24 cellular contexts compared by ENCODE assay signal in the genomic region with DNA sequence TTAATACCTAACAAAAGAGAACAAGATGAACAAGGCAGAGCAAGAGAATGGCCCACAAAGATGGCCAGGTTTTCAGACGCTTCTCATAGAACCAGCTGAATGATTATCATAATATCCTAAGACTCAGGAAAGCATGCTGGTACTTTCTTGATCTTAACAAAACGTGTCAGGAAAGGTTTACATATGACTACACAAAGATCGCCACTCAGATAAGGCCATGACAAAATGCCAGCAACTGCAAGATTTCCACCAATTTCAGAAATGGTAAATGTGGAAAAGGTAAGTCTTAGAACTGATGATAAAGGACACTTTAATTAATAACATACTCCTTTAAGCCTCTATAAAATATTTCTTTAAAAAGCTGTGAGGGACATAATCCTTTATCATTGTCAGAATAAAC.
DNase-seq lines count a peak whose midpoint lies in the region; ATAC-seq, FAIRE-seq and TF ChIP-seq lines count a peak whose summit lies in the region.
"Had no signal": no experiment of that assay in that cellular context is flagged by ENCODE, and none has a peak within 500 bp of the region (broad histone marks: within the 10 kb centered on the region; RNA-seq: fewer than 3 reads in every experiment).

No MANE protein-coding gene starts in this region.

- H3K4me2 ChIP-seq in K562 (ENCODE audit: insufficient read depth, low read length), result no peak overlapping the region

- no peaks in the 10 kb centered on the region for H3K36me3 Mint-ChIP-seq in natural killer cell
- no peaks in the 10 kb centered on the region for H3K36me3 Mint-ChIP-seq in natural killer cell treated with Interleukin-12 subunit alpha and Interleukin-12 subunit beta and Interleukin-15 and Interleukin-18, amount 100 ng/mL, for 72 hours
- H3K36me3 Mint-ChIP-seq in stimulated activated effector memory CD8-positive, alpha-beta T cell treated with anti-CD3 and anti-CD28 coated beads, Interleukin-12 subunit alpha, Interleukin-12 subunit beta, amount 100 ng/mL, for 72 hours, result no peaks in the 10 kb centered on the region
- H3K36me3 Mint-ChIP-seq in naive thymus-derived CD8-positive, alpha-beta T cell, result peaks cover 0 to 20% (median 4%) of the 10 kb centered on the region in 3 donors

- H3K27me3 Mint-ChIP-seq in natural killer cell (ENCODE audit: low read depth in 2 of 2), result no peaks in the 10 kb centered on the region
- H3K27me3 Mint-ChIP-seq in natural killer cell treated with Interleukin-12 subunit alpha and Interleukin-12 subunit beta and Interleukin-15 and Interleukin-18, amount 100 ng/mL, for 72 hours, result no peaks in the 10 kb centered on the region
- H3K27me3 Mint-ChIP-seq in naive thymus-derived CD8-positive, alpha-beta T cell, result no peaks in the 10 kb centered on the region
- H3K27me3 Mint-ChIP-seq: CD8-positive, alpha-beta memory T cell had no signal

- no peak overlapping the region for H3K27ac ChIP-seq in K562 (ENCODE audit: extremely low read depth, low read depth, low read length)
- H3K27ac ChIP-seq: cardiac muscle cell, gastrocnemius medialis, neutrophil, thoracic aorta had no signal

- H3K4me1 Mint-ChIP-seq in natural killer cell, result peaks cover 0 to 18% of the 10 kb centered on the region in 2 donors
- H3K4me1 Mint-ChIP-seq in natural killer cell treated with Interleukin-12 subunit alpha and Interleukin-12 subunit beta and Interleukin-15 and Interleukin-18, amount 100 ng/mL, for 72 hours (ENCODE audit: low read depth in 2 of 2), result peaks cover 5 to 6% of the 10 kb centered on the region in 2 donors
- peaks cover 18% of the 10 kb centered on the region for H3K4me1 Mint-ChIP-seq in stimulated activated effector memory CD8-positive, alpha-beta T cell treated with anti-CD3 and anti-CD28 coated beads, Interleukin-12 subunit alpha, Interleukin-12 subunit beta, amount 100 ng/mL, for 72 hours
- H3K4me1 Mint-ChIP-seq in naive thymus-derived CD8-positive, alpha-beta T cell, result peaks cover 0 to 12% (median 4%) of the 10 kb centered on the region in 4 donors

- H3K9me3 ChIP-seq in K562 (replicated peaks; ENCODE audit: control insufficient read depth, insufficient read depth, low read depth, low read length), result no peaks in the 10 kb centered on the region; the same call in 1 of the 2 replicates
- H3K9me3 ChIP-seq: gastrocnemius medialis, neutrophil, thoracic aorta had no signal

- no peak for FAIRE-seq in K562 (lab: Jason Lieb, UNC)

- no peak for TF ChIP-seq EP300 in K562 (IDR thresholded peaks at IDR 0.05; ENCODE audit: low read length)

- no TSS peak for BruUV-seq in K562 (replicated peaks; lab: Mats Ljungman, UMichigan)

- no peak overlapping the region for H2AFZ ChIP-seq in K562 (ENCODE audit: low read depth, low read length)

- H3K9ac ChIP-seq in K562 (ENCODE audit: insufficient read depth in 1 of 2, low read depth in 2 of 2, low read length in 2 of 2), result no peak overlapping the region

- CTCF ChIA-PET in K562 (lab: Yijun Ruan, JAX; ENCODE audit: low intra/inter-chr PET ratio), result no interaction called here

- no peaks in the 10 kb centered on the region for H3K9me1 ChIP-seq in K562 (ENCODE audit: control insufficient read depth, insufficient read depth, low read length)

- TF ChIP-seq CTCF in natural killer cell (IDR thresholded peaks at IDR 0.05) (no peak), K562 (IDR thresholded peaks at IDR 0.05 in 2 of 3, conservative IDR thresholded peaks at IDR 0.05 in 1 of 3; ENCODE audit: insufficient read depth in 2 of 3, low read depth in 1 of 3, low read length in 3 of 3) (no peak)

- H3K79me2 ChIP-seq in K562 (ENCODE audit: control insufficient read depth, insufficient read depth, low read length), result peaks cover 44% of the 10 kb centered on the region

- no peak overlapping the region for H3K4me3 ChIP-seq in K562
- H3K4me3 ChIP-seq: cardiac muscle cell, gastrocnemius medialis, thoracic aorta had no signal

- no peak for TF ChIP-seq RAD21 in K562 (CRISPR knock-in tag; conservative IDR thresholded peaks at IDR 0.05 in 1 of 2, IDR thresholded peaks at IDR 0.05 in 1 of 2)

- H3K36me3 ChIP-seq in K562 (ENCODE audit: control insufficient read depth, insufficient read depth, low read length), result peaks cover 13% of the 10 kb centered on the region
- H3K36me3 ChIP-seq: cardiac muscle cell, gastrocnemius medialis, neutrophil, thoracic aorta had no signal

- POLR2A ChIA-PET in K562 (lab: Yijun Ruan, JAX), result interaction anchor here (0.6 kb wide), 1 partner anchor 10 kb away, joined by 4 read pairs; no protein-coding TSS in a partner anchor
- POLR2A ChIA-PET in naive thymus-derived CD8-positive, alpha-beta T cell (lab: Charles Lee), result no interaction called here

- no peaks in the 10 kb centered on the region for H3K27me3 ChIP-seq in K562 (ENCODE audit: control insufficient read depth in 2 of 2, insufficient read depth in 2 of 2, low read length in 2 of 2)
- H3K27me3 ChIP-seq: cardiac muscle cell, gastrocnemius medialis, neutrophil had no signal

- intact Hi-C loops in natural killer cell (cut with micrococcal nuclease) (loop anchor here (5.0 kb wide), 1 partner anchor 352 kb away; no protein-coding TSS in a partner anchor), K562 (cut with micrococcal nuclease) (loop anchor here (5.0 to 10.0 kb wide), 4 partner anchors 155 to 665 kb away; no protein-coding TSS in a partner anchor)

- in situ Hi-C loops in K562 (cut with MboI), result loop anchor here (10.0 kb wide), 2 partner anchors 215 to 655 kb away; no protein-coding TSS in a partner anchor

- H3K9me3 Mint-ChIP-seq in natural killer cell, result no peaks in the 10 kb centered on the region
- H3K9me3 Mint-ChIP-seq in natural killer cell treated with Interleukin-12 subunit alpha and Interleukin-12 subunit beta and Interleukin-15 and Interleukin-18, amount 100 ng/mL, for 72 hours, result no peaks in the 10 kb centered on the region
- H3K9me3 Mint-ChIP-seq in stimulated activated effector memory CD8-positive, alpha-beta T cell treated with anti-CD3 and anti-CD28 coated beads, Interleukin-12 subunit alpha, Interleukin-12 subunit beta, amount 100 ng/mL, for 72 hours, result no peaks in the 10 kb centered on the region
- H3K9me3 Mint-ChIP-seq in naive thymus-derived CD8-positive, alpha-beta T cell, result no peaks in the 10 kb centered on the region
- H3K9me3 Mint-ChIP-seq: CD8-positive, alpha-beta memory T cell; H9 had no signal

- H4K20me1 ChIP-seq in K562 (replicated peaks; ENCODE audit: control insufficient read depth, insufficient read depth, low read length), result peaks cover 4% of the 10 kb centered on the region; the same call in 1 of the 2 replicates

- no peak for TF ChIP-seq POLR2A in K562 (conservative IDR thresholded peaks at IDR 0.05)

- H3K27ac Mint-ChIP-seq in natural killer cell, result peak overlapping the region; percentile 27 to 36
- no peak overlapping the region for H3K27ac Mint-ChIP-seq in natural killer cell treated with Interleukin-12 subunit alpha and Interleukin-12 subunit beta and Interleukin-15 and Interleukin-18, amount 100 ng/mL, for 72 hours
- H3K27ac Mint-ChIP-seq in stimulated activated effector memory CD8-positive, alpha-beta T cell treated with anti-CD3 and anti-CD28 coated beads, Interleukin-12 subunit alpha, Interleukin-12 subunit beta, amount 100 ng/mL, for 72 hours, result peak overlapping the region; percentile 21
- H3K27ac Mint-ChIP-seq in naive thymus-derived CD8-positive, alpha-beta T cell, result peak overlapping the region in 4 of 10 donors; percentile 2 to 43 (median 32)

- no peaks in the 10 kb centered on the region; a peak in 1 of 5 replicates for H3K4me1 ChIP-seq in K562 (replicated peaks in 1 of 2; ENCODE audit: control insufficient read depth in 2 of 2, insufficient read depth in 2 of 2, low read length in 2 of 2)

- 26% methylated on average over 3 of the region's 3 CpGs for WGBS in K562 (ENCODE audit: insufficient coverage, low coverage, missing lambda C conversion rate)

- ATAC-seq in natural killer cell (no peak), K562 (no peak)
- ATAC-seq in natural killer cell treated with Interleukin-12 subunit alpha and Interleukin-12 subunit beta and Interleukin-15 and Interleukin-18, amount 100 ng/mL, for 72 hours, result no peak
- no peak for ATAC-seq in stimulated activated effector memory CD8-positive, alpha-beta T cell treated with anti-CD3 and anti-CD28 coated beads, Interleukin-12 subunit alpha, Interleukin-12 subunit beta, amount 100 ng/mL, for 72 hours
- no peak for ATAC-seq in naive thymus-derived CD8-positive, alpha-beta T cell
- ATAC-seq: esophagus mucosa, gastrocnemius medialis, left cardiac atrium, Right ventricle myocardium inferior had no signal

- DNase-seq in natural killer cell (no peak), NCI-H82 treated with DMSO at 0.1 percent for 48 hours (lab: John Stamatoyannopoulos, UW; ENCODE audit: unreplicated experiment) (peak; percentile 33), K562 (ENCODE audit: extremely low read depth in 1 of 4, low spot score in 3 of 4) (no peak), cerebellar nuclear complex (lab: John Stamatoyannopoulos, UW) (no peak), hepatic stellate cell (ENCODE audit: low spot score) (no peak)
- DNase-seq in natural killer cell treated with Interleukin-12 subunit alpha and Interleukin-12 subunit beta and Interleukin-15 and Interleukin-18, amount 100 ng/mL, for 72 hours (ENCODE audit: low spot score), result no peak
- no peak for DNase-seq in stimulated activated effector memory CD8-positive, alpha-beta T cell treated with anti-CD3 and anti-CD28 coated beads, Interleukin-12 subunit alpha, Interleukin-12 subunit beta, amount 100 ng/mL, for 72 hours (ENCODE audit: low spot score in 2 of 2)
- no peak for DNase-seq in naive thymus-derived CD8-positive, alpha-beta T cell
- DNase-seq: activated CD8-positive, alpha-beta memory T cell treated with anti-CD3 and anti-CD28 coated beads for 24 hours; CD8-positive, alpha-beta memory T cell; gastrocnemius medialis; H9; left cardiac atrium; midbrain; NCI-H1105; NCI-H2081; NCI-H510A treated with DMSO at 0.1 percent for 48 hours; retina; stimulated activated CD4-positive, alpha-beta T cell treated with anti-CD3 and anti-CD28 coated beads, Interleukin-12 subunit alpha, Interleukin-12 subunit beta, amount 100 ng/mL, for 4 hours had no signal

- H3K4me3 Mint-ChIP-seq in natural killer cell, result no peak overlapping the region
- H3K4me3 Mint-ChIP-seq in natural killer cell treated with Interleukin-12 subunit alpha and Interleukin-12 subunit beta and Interleukin-15 and Interleukin-18, amount 100 ng/mL, for 72 hours, result no peak overlapping the region
- no peak overlapping the region for H3K4me3 Mint-ChIP-seq in stimulated activated effector memory CD8-positive, alpha-beta T cell treated with anti-CD3 and anti-CD28 coated beads, Interleukin-12 subunit alpha, Interleukin-12 subunit beta, amount 100 ng/mL, for 72 hours
- H3K4me3 Mint-ChIP-seq in naive thymus-derived CD8-positive, alpha-beta T cell, result no peak overlapping the region
- H3K4me3 Mint-ChIP-seq: CD8-positive, alpha-beta memory T cell; H9 had no signal

TF ChIP-seq in K562, 482 proteins besides CTCF, POLR2A, EP300 and RAD21:
- TF ChIP-seq RBM25 (IDR thresholded peaks at IDR 0.05; ENCODE audit: low read depth, low read length, severe bottlenecking), result no peak
- no peak for TF ChIP-seq TGIF2 (CRISPR knock-in tag; IDR thresholded peaks at IDR 0.05)
- TF ChIP-seq NFE2 (IDR thresholded peaks at IDR 0.05; ENCODE audit: low read depth), result 0 out of 2 replicates have a peak, but pooled peaks have one; percentile 49
TF ChIP-seq in K562: peak in this region for 1.

Comparison
In these comparisons a context has a peak if more than half of its experiments do, and no peak if none do; other contexts are left out.
1. H3K27ac Mint-ChIP-seq: peak in natural killer cell (2 of 2) and stimulated activated effector memory CD8-positive, alpha-beta T cell treated with anti-CD3 and anti-CD28 coated beads, Interleukin-12 subunit alpha, Interleukin-12 subunit beta, amount 100 ng/mL, for 72 hours (single experiment); none in natural killer cell treated with Interleukin-12 subunit alpha and Interleukin-12 subunit beta and Interleukin-15 and Interleukin-18, amount 100 ng/mL, for 72 hours (0 of 2).